Comparison of ENCODE assay signal across 18 cellular contexts in genomic region chr20:19552896-19553180, GRCh38.
DNase-seq lines count a peak whose midpoint lies in the region; ATAC-seq, FAIRE-seq and TF ChIP-seq lines count a peak whose summit lies in the region.
"Had no signal": no experiment of that assay in that cellular context is flagged by ENCODE, and none has a peak within 500 bp of the region (broad histone marks: within the 10 kb centered on the region; RNA-seq: fewer than 3 reads in every experiment).

No MANE protein-coding gene starts in this region.

- H3K27ac ChIP-seq in HepG2 (ENCODE audit: extremely low read length, insufficient read depth, low read length) (no peak overlapping the region), right lobe of liver (no peak overlapping the region), endodermal cell (ENCODE audit: low read depth, low read length) (peak overlapping the region; percentile 69), neuronal stem cell (replicated peaks; ENCODE audit: low read length) (no peak overlapping the region)
- H3K27ac ChIP-seq: RWPE1 had no signal

- no peak overlapping the region for H3K4ac ChIP-seq in neuronal stem cell (ENCODE audit: low read length)

- H3K4me1 Mint-ChIP-seq in endodermal cell = peaks cover 36% of the 10 kb centered on the region
- H3K4me1 Mint-ChIP-seq: B cell; CD4-positive, CD25-positive, alpha-beta regulatory T cell had no signal

- BruUV-seq in HepG2 (replicated peaks; lab: Mats Ljungman, UMichigan) = no TSS peak

- no peak overlapping the region for H4K91ac ChIP-seq in neuronal stem cell (ENCODE audit: low read depth, low read length, poor library complexity)

- H3K4me1 ChIP-seq in HepG2 (ENCODE audit: insufficient read depth, low read length) = no peaks in the 10 kb centered on the region
- no peaks in the 10 kb centered on the region for H3K4me1 ChIP-seq in right lobe of liver
- peaks cover 32% of the 10 kb centered on the region for H3K4me1 ChIP-seq in endodermal cell (ENCODE audit: control insufficient read depth, insufficient read depth, low read length)
- peaks cover 7 to 9% of the 10 kb centered on the region in 2 donors for H3K4me1 ChIP-seq in neuronal stem cell (ENCODE audit: control insufficient read depth in 2 of 2, insufficient read depth in 1 of 2, low read depth in 1 of 2, low read length in 2 of 2)

- H3K27me3 ChIP-seq in HepG2 (ENCODE audit: control insufficient read depth in 1 of 2, insufficient read depth in 2 of 2, low read length in 2 of 2) (peaks cover 0 to 7% of the 10 kb centered on the region in 2 experiments; a peak in 1 of 5 replicates), right lobe of liver (no peaks in the 10 kb centered on the region), endodermal cell (ENCODE audit: control insufficient read depth, insufficient read depth, low read length, poor library complexity, severe bottlenecking) (no peaks in the 10 kb centered on the region), neuronal stem cell (ENCODE audit: control insufficient read depth in 3 of 3, insufficient read depth in 3 of 3, low read depth in 1 of 3, low read length in 3 of 3) (no peaks in the 10 kb centered on the region)

- H3K27me3 Mint-ChIP-seq in endodermal cell (ENCODE audit: insufficient read depth) = peaks cover 2% of the 10 kb centered on the region
- H3K27me3 Mint-ChIP-seq: B cell; CD4-positive, CD25-positive, alpha-beta regulatory T cell had no signal

- no peak overlapping the region for H2AFZ ChIP-seq in HepG2 (ENCODE audit: low read length)
- peak overlapping the region; percentile 42 for H2AFZ ChIP-seq in neuronal stem cell (ENCODE audit: low read length)

- H3K36me3 Mint-ChIP-seq in endodermal cell (ENCODE audit: low read depth) = no peaks in the 10 kb centered on the region
- H3K36me3 Mint-ChIP-seq: CD4-positive, CD25-positive, alpha-beta regulatory T cell had no signal

- no peak overlapping the region for H3K18ac ChIP-seq in neuronal stem cell (ENCODE audit: low read length)

- H3K14ac ChIP-seq in neuronal stem cell (ENCODE audit: low read length) = no peak overlapping the region

- H3K9me3 Mint-ChIP-seq in endodermal cell = no peaks in the 10 kb centered on the region

- H4K20me1 ChIP-seq in HepG2 (ENCODE audit: insufficient read depth, low read length) = no peaks in the 10 kb centered on the region

- FAIRE-seq in HepG2 (lab: Jason Lieb, UNC) = no peak
- FAIRE-seq: H54 had no signal

- WGBS in HepG2 (ENCODE audit: low lambda C conversion rate) = 28% methylated on average over 5 of the region's 5 CpGs
- 44% methylated on average over 5 of the region's 5 CpGs for WGBS in right lobe of liver (ENCODE audit: insufficient coverage, low coverage, low lambda C conversion rate, missing lambda C conversion rate)
- 40 to 88% methylated on average over 1 to 4 of the region's 5 CpGs for WGBS in endodermal cell (ENCODE audit: insufficient coverage in 1 of 2, insufficient read length in 1 of 2), 2 experiments
- no CpG with 5 or more reads among the region's 5 CpGs for WGBS in neuronal stem cell (ENCODE audit: extremely low coverage in 2 of 2, insufficient read length in 2 of 2, insufficient replicate concordance in 1 of 2), 2 donors

- H3K9me3 ChIP-seq in HepG2 (ENCODE audit: low read length) = no peaks in the 10 kb centered on the region
- H3K9me3 ChIP-seq in right lobe of liver = no peaks in the 10 kb centered on the region
- no peaks in the 10 kb centered on the region for H3K9me3 ChIP-seq in endodermal cell (ENCODE audit: control insufficient read depth, low read length)
- H3K9me3 ChIP-seq in neuronal stem cell (replicated peaks in 1 of 2; ENCODE audit: control insufficient read depth in 2 of 2, insufficient read depth in 1 of 2, low read depth in 1 of 2, low read length in 2 of 2) = no peaks in the 10 kb centered on the region

- in situ Hi-C loops in HepG2 (cut with HindIII; ENCODE audit: extremely low pct_ligation_motif_present, low pct_unique_long_range_greater_than_20kb) = no loop called here

- no peak for TF ChIP-seq CTCF in HepG2 (CRISPR knock-in tag; IDR thresholded peaks at IDR 0.05)
- TF ChIP-seq CTCF in right lobe of liver (IDR thresholded peaks at IDR 0.05) = no peak
- TF ChIP-seq CTCF in endodermal cell (conservative IDR thresholded peaks at IDR 0.05) = no peak

- no peak overlapping the region for H2AK5ac ChIP-seq in neuronal stem cell (ENCODE audit: low read depth, low read length)

- no peak overlapping the region for H3K9ac ChIP-seq in HepG2 (ENCODE audit: insufficient read depth, low read depth, low read length)
- no peak overlapping the region for H3K9ac ChIP-seq in endodermal cell (ENCODE audit: extremely low read depth, low read length, poor library complexity, severe bottlenecking)
- H3K9ac ChIP-seq in neuronal stem cell (ENCODE audit: low read depth, low read length, poor library complexity) = no peak overlapping the region

- H3K36me3 ChIP-seq in HepG2 (replicated peaks in 1 of 2; ENCODE audit: control insufficient read depth in 1 of 2, insufficient read depth in 2 of 2, low read length in 2 of 2) = no peaks in the 10 kb centered on the region
- no peaks in the 10 kb centered on the region for H3K36me3 ChIP-seq in right lobe of liver
- H3K36me3 ChIP-seq in endodermal cell (ENCODE audit: control insufficient read depth, insufficient read depth, low read length) = no peaks in the 10 kb centered on the region
- H3K36me3 ChIP-seq in neuronal stem cell (replicated peaks in 1 of 2; ENCODE audit: control insufficient read depth in 2 of 2, insufficient read depth in 2 of 2, low read length in 2 of 2) = no peaks in the 10 kb centered on the region

- H4K8ac ChIP-seq in neuronal stem cell (ENCODE audit: low read depth, low read length) = no peak overlapping the region

- no peak overlapping the region for H3K4me3 Mint-ChIP-seq in endodermal cell
- H3K4me3 Mint-ChIP-seq: B cell; CD4-positive, CD25-positive, alpha-beta regulatory T cell had no signal

- H3K79me2 ChIP-seq in HepG2 (ENCODE audit: insufficient read depth, low read length) = no peaks in the 10 kb centered on the region

- H3K79me1 ChIP-seq in neuronal stem cell (ENCODE audit: low read depth, low read length) = no peaks in the 10 kb centered on the region

- POLR2A ChIA-PET in HepG2 (lab: Yijun Ruan, JAX) = no interaction called here

- H3K27ac Mint-ChIP-seq in endodermal cell = no peak overlapping the region
- H3K27ac Mint-ChIP-seq: B cell; CD4-positive, CD25-positive, alpha-beta regulatory T cell had no signal

- ATAC-seq in HepG2 (no peak), right lobe of liver (no peak), HG03457 (IDR thresholded peaks at IDR 0.05; ENCODE audit: unreplicated experiment) (no peak)

- H2BK15ac ChIP-seq in neuronal stem cell (ENCODE audit: low read length) = no peak overlapping the region

- TF ChIP-seq EP300 in HepG2 (IDR thresholded peaks at IDR 0.05; ENCODE audit: low read depth in 2 of 2, low read length in 2 of 2) = no peak
- TF ChIP-seq EP300 in HepG2 (CRISPR knock-in tag; IDR thresholded peaks at IDR 0.05; ENCODE audit: borderline replicate concordance) = no peak

- no peak overlapping the region for H2BK5ac ChIP-seq in neuronal stem cell (ENCODE audit: low read length)

- no peak for TF ChIP-seq RAD21 in HepG2 (CRISPR knock-in tag; IDR thresholded peaks at IDR 0.05)

- H3K4me3 ChIP-seq in HepG2 (replicated peaks in 1 of 3; ENCODE audit: insufficient read depth in 1 of 3, low read depth in 2 of 3, low read length in 3 of 3) (no peak overlapping the region), right lobe of liver (no peak overlapping the region), endodermal cell (ENCODE audit: low read length) (no peak overlapping the region), neuronal stem cell (ENCODE audit: low read length in 2 of 2) (no peak overlapping the region)

- H3K4me2 ChIP-seq in HepG2 (ENCODE audit: low read depth, low read length) (no peak overlapping the region), neuronal stem cell (ENCODE audit: insufficient read depth, low read length, poor library complexity, severe bottlenecking) (no peak overlapping the region)

- no peak overlapping the region for H2BK12ac ChIP-seq in neuronal stem cell (ENCODE audit: low read length)

- CTCF ChIA-PET in HepG2 (lab: Yijun Ruan, JAX; ENCODE audit: low intra/inter-chr PET ratio, low total read pairs) = no interaction called here

- no peak for TF ChIP-seq POLR2A in HepG2 (IDR thresholded peaks at IDR 0.05; ENCODE audit: insufficient read depth in 1 of 2, low read depth in 2 of 2, low read length in 2 of 2)
- no peak for TF ChIP-seq POLR2A in right lobe of liver (IDR thresholded peaks at IDR 0.05)

- DNase-seq in HepG2 (ENCODE audit: low spot score) = no peak
- DNase-seq in right lobe of liver = no peak
- DNase-seq in endodermal cell = no peak
- DNase-seq in neuronal stem cell (ENCODE audit: low spot score) = no peak
- DNase-seq in SIG-M5 (lab: John Stamatoyannopoulos, UW) = no peak
- no peak for DNase-seq in DMS79 (lab: John Stamatoyannopoulos, UW)
- DNase-seq: CD4-positive, CD25-positive, alpha-beta regulatory T cell; DMS79 treated with DMSO at 0.1 percent for 48 hours; KBM-7; NCI-H1105; NCI-H146; NCI-H2029 treated with DMSO at 0.1 percent for 48 hours; NCI-H226; NCI-H748 treated with DMSO at 0.1 percent for 48 hours had no signal

- no peak overlapping the region for H2BK120ac ChIP-seq in neuronal stem cell (ENCODE audit: low read depth, low read length)

- intact Hi-C loops in HepG2 (cut with micrococcal nuclease; ENCODE audit: unreplicated experiment) (no loop called here), right lobe of liver (cut with DNase I) (no loop called here)

- H3K23ac ChIP-seq in neuronal stem cell (ENCODE audit: low read depth, low read length, poor library complexity) = no peak overlapping the region
